In the genomic region with DNA sequence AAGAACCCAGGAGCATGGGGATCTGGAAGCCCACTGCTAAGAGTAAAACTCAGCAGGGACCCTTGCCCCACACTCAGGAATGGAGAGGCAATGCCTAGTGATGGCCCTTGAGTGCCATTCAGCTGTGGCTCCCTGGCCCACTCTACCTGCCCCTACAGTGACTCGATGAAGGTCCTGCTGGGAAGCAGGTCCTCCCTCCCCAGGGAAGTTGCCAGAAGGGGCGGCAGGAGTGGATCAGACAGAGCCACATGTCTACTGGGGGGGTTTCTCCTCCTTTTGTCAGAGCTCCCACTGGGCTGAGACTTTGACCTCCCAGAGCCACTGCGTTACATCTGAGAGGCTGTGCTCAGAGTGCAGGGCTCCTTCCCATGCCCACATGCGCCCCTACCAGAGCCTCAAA, we compare ENCODE assay signal across 1 cellular context.
TF ChIP-seq lines count a peak whose summit lies in the region.

No MANE protein-coding gene starts in this region.

TF ChIP-seq in SK-N-SH, 30 proteins besides CTCF, POLR2A, EP300 and RAD21 (continued from another document):
- TF ChIP-seq, protein P1, sequence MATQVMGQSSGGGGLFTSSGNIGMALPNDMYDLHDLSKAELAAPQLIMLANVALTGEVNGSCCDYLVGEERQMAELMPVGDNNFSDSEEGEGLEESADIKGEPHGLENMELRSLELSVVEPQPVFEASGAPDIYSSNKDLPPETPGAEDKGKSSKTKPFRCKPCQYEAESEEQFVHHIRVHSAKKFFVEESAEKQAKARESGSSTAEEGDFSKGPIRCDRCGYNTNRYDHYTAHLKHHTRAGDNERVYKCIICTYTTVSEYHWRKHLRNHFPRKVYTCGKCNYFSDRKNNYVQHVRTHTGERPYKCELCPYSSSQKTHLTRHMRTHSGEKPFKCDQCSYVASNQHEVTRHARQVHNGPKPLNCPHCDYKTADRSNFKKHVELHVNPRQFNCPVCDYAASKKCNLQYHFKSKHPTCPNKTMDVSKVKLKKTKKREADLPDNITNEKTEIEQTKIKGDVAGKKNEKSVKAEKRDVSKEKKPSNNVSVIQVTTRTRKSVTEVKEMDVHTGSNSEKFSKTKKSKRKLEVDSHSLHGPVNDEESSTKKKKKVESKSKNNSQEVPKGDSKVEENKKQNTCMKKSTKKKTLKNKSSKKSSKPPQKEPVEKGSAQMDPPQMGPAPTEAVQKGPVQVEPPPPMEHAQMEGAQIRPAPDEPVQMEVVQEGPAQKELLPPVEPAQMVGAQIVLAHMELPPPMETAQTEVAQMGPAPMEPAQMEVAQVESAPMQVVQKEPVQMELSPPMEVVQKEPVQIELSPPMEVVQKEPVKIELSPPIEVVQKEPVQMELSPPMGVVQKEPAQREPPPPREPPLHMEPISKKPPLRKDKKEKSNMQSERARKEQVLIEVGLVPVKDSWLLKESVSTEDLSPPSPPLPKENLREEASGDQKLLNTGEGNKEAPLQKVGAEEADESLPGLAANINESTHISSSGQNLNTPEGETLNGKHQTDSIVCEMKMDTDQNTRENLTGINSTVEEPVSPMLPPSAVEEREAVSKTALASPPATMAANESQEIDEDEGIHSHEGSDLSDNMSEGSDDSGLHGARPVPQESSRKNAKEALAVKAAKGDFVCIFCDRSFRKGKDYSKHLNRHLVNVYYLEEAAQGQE (IDR thresholded peaks at IDR 0.05; ENCODE audit: low read depth, low read length), result no peak
- no peak for TF ChIP-seq POLR2AphosphoS5 (IDR thresholded peaks at IDR 0.05; ENCODE audit: low read depth, low read length)
- no peak for TF ChIP-seq RXRA (IDR thresholded peaks at IDR 0.05; ENCODE audit: borderline replicate concordance, low read depth)
- no peak for TF ChIP-seq MEF2A (IDR thresholded peaks at IDR 0.05; ENCODE audit: borderline replicate concordance, low read depth)
- TF ChIP-seq EZH2phosphoT487 (IDR thresholded peaks at IDR 0.05; ENCODE audit: borderline replicate concordance, low read depth), result no peak
- TF ChIP-seq GATA2 (CRISPR knock-in tag; IDR thresholded peaks at IDR 0.05), result no peak
- TF ChIP-seq, protein P2, sequence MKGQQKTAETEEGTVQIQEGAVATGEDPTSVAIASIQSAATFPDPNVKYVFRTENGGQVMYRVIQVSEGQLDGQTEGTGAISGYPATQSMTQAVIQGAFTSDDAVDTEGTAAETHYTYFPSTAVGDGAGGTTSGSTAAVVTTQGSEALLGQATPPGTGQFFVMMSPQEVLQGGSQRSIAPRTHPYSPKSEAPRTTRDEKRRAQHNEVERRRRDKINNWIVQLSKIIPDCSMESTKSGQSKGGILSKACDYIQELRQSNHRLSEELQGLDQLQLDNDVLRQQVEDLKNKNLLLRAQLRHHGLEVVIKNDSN (IDR thresholded peaks at IDR 0.05; ENCODE audit: borderline replicate concordance, low read depth), result no peak
- no peak for TF ChIP-seq NFIC (IDR thresholded peaks at IDR 0.05; ENCODE audit: borderline replicate concordance)
TF ChIP-seq in SK-N-SH: peak in this region for 0.
